Comparison of ENCODE assay signal across 17 cellular contexts in genomic region chr2:212337486-212338343, GRCh38.
DNase-seq lines count a peak whose midpoint lies in the region; ATAC-seq and TF ChIP-seq lines count a peak whose summit lies in the region.
"Had no signal": no experiment of that assay in that cellular context is flagged by ENCODE, and none has a peak within 500 bp of the region (broad histone marks: within the 10 kb centered on the region; RNA-seq: fewer than 3 reads in every experiment).

No MANE protein-coding gene starts in this region.

- no peaks in the 10 kb centered on the region for H3K9me2 ChIP-seq in Karpas-422 (replicated peaks; ENCODE audit: insufficient read depth, low read length)

- no peak overlapping the region for H3K18ac ChIP-seq in trophoblast cell (ENCODE audit: low read length)

- no peak overlapping the region for H4K91ac ChIP-seq in trophoblast cell (ENCODE audit: low read depth, low read length)

- no peak overlapping the region for H2BK12ac ChIP-seq in trophoblast cell (ENCODE audit: low read length)

- no peaks in the 10 kb centered on the region for H3K79me1 ChIP-seq in trophoblast cell (ENCODE audit: low read length)

- H3K9ac ChIP-seq in trophoblast cell (ENCODE audit: low read length): no peak overlapping the region
- no peak overlapping the region for H3K9ac ChIP-seq in Karpas-422 (ENCODE audit: low read length)

- no peak overlapping the region for H3K23ac ChIP-seq in trophoblast cell (ENCODE audit: low read length)

- no peaks in the 10 kb centered on the region for H4K20me1 ChIP-seq in Karpas-422 (ENCODE audit: insufficient read depth, low read depth, low read length)

- H3K4me1 ChIP-seq in BE2C: peaks cover 9% of the 10 kb centered on the region
- H3K4me1 ChIP-seq in trophoblast cell (ENCODE audit: control insufficient read depth in 1 of 2, insufficient read depth in 2 of 2, low read length in 2 of 2): peaks cover 0 to 3% of the 10 kb centered on the region in 2 experiments
- no peaks in the 10 kb centered on the region for H3K4me1 ChIP-seq in Karpas-422 (ENCODE audit: low read length)
- H3K4me1 ChIP-seq: SJSA1 had no signal

- H2AFZ ChIP-seq in trophoblast cell (ENCODE audit: insufficient read depth, low read length, poor library complexity) (no peak overlapping the region), Karpas-422 (ENCODE audit: low read length) (no peak overlapping the region)

- WGBS in trophoblast cell (ENCODE audit: extremely low coverage, insufficient coverage, insufficient read length): no CpG with 5 or more reads among the region's 4 CpGs

- no peak for ATAC-seq in GM18868 (IDR thresholded peaks at IDR 0.05; ENCODE audit: unreplicated experiment)
- ATAC-seq in GM21360 (IDR thresholded peaks at IDR 0.05; ENCODE audit: unreplicated experiment): no peak
- ATAC-seq: PC-3 had no signal

- H4K8ac ChIP-seq in trophoblast cell (ENCODE audit: low read depth, low read length): no peak overlapping the region

- TF ChIP-seq CTCF in BE2C (IDR thresholded peaks at IDR 0.05; ENCODE audit: low read depth, low read length): no peak

- 0 out of 2 replicates have a peak, but pooled peaks cover 2% of the 10 kb centered on the region for H3K9me3 ChIP-seq in BE2C
- peaks cover 3% of the 10 kb centered on the region for H3K9me3 ChIP-seq in trophoblast cell (ENCODE audit: insufficient read depth, low read depth, low read length)
- H3K9me3 ChIP-seq in Karpas-422 (ENCODE audit: low read length): peaks cover 3% of the 10 kb centered on the region; the same call in 1 of the 2 replicates
- H3K9me3 ChIP-seq: SJSA1 had no signal

- H3K27ac ChIP-seq in trophoblast cell (ENCODE audit: low read depth, low read length) (peak overlapping the region; percentile 62), Karpas-422 (ENCODE audit: low read length) (no peak overlapping the region)
- H3K27ac ChIP-seq: C4-2B, SJSA1 had no signal

- no peak overlapping the region for H3K14ac ChIP-seq in trophoblast cell (ENCODE audit: low read length)

- H3K4me2 ChIP-seq in trophoblast cell (ENCODE audit: low read length): peak overlapping the region; percentile 30
- H3K4me2 ChIP-seq in Karpas-422 (ENCODE audit: low read depth, low read length, poor library complexity, severe bottlenecking): no peak overlapping the region

- H3K36me3 ChIP-seq in BE2C (no peaks in the 10 kb centered on the region), trophoblast cell (ENCODE audit: control insufficient read depth in 1 of 2, insufficient read depth in 2 of 2, low read length in 2 of 2) (peaks cover 0 to 2% of the 10 kb centered on the region in 2 experiments), Karpas-422 (ENCODE audit: insufficient read depth, low read length) (no peaks in the 10 kb centered on the region)
- H3K36me3 ChIP-seq: SJSA1 had no signal

- H3K4me3 ChIP-seq in BE2C (ENCODE audit: low read depth, low read length) (no peak overlapping the region), trophoblast cell (ENCODE audit: low read depth, low read length) (no peak overlapping the region), Karpas-422 (ENCODE audit: low read length) (no peak overlapping the region)
- H3K4me3 ChIP-seq: SJSA1 had no signal

- H3K4ac ChIP-seq in trophoblast cell (ENCODE audit: low read depth, low read length): no peak overlapping the region

- H3K27me3 ChIP-seq in BE2C (no peaks in the 10 kb centered on the region), trophoblast cell (ENCODE audit: insufficient read depth, low read length) (no peaks in the 10 kb centered on the region), Karpas-422 (ENCODE audit: low read length) (no peaks in the 10 kb centered on the region)
- H3K27me3 ChIP-seq: SJSA1 had no signal

- H4K12ac ChIP-seq in trophoblast cell (ENCODE audit: low read depth, low read length): no peak overlapping the region

- DNase-seq in BE2C (peak; percentile 33), SK-N-DZ (ENCODE audit: low spot score) (peak; percentile 96), fibroblast of gingiva (ENCODE audit: low read depth) (peak; percentile 27), trophoblast cell (peak; percentile 2 to 47), Karpas-422 (no peak)
- no peak for DNase-seq in stimulated activated CD4-positive, alpha-beta T cell treated with anti-CD3 and anti-CD28 coated beads, Interleukin-4, amount 100 ng/mL, for 4 hours
- DNase-seq: HCEC 1CT, MV-4-11, NCI-H1417, NCI-H1930, NCI-H2171, NCI-H446 treated with DMSO at 0.1 percent for 48 hours, PC-3 had no signal

- H2BK5ac ChIP-seq in trophoblast cell (ENCODE audit: low read depth, low read length, poor library complexity): no peak overlapping the region

- H3K79me2 ChIP-seq in trophoblast cell (ENCODE audit: control insufficient read depth, insufficient read depth, low read length, poor library complexity) (no peaks in the 10 kb centered on the region), Karpas-422 (ENCODE audit: low read length) (no peaks in the 10 kb centered on the region)

- no peak overlapping the region for H2AK5ac ChIP-seq in trophoblast cell (ENCODE audit: low read length)

- H2BK120ac ChIP-seq in trophoblast cell (ENCODE audit: insufficient read depth, low read length, poor library complexity): no peak overlapping the region

Comparison
In these comparisons a context has a peak if more than half of its experiments do, and no peak if none do; other contexts are left out.
1. DNase-seq: peak in BE2C (single experiment), SK-N-DZ (single experiment), fibroblast of gingiva (single experiment) and trophoblast cell (2 of 2); none in stimulated activated CD4-positive, alpha-beta T cell treated with anti-CD3 and anti-CD28 coated beads, Interleukin-4, amount 100 ng/mL, for 4 hours (0 of 2) and Karpas-422 (single experiment).